ENCODE assay signal across 9 cellular contexts in genomic region chr10:3779146-3779707, GRCh38. TPM values are rescaled to one million over a fixed set of nuclear protein-coding genes. Genes with fewer than 3 reads are reported as not detected.
DNase-seq lines count a peak whose midpoint lies in the region; ATAC-seq and TF ChIP-seq lines count a peak whose summit lies in the region.
"Had no signal": no experiment of that assay in that cellular context is flagged by ENCODE, and none has a peak within 500 bp of the region (broad histone marks: within the 10 kb centered on the region; RNA-seq: fewer than 3 reads in every experiment).

No MANE protein-coding gene starts in this region.

- peaks cover 82% of the 10 kb centered on the region for H3K36me3 Mint-ChIP-seq in chondrocyte (ENCODE audit: low read depth)

- H3K27ac Mint-ChIP-seq in chondrocyte (ENCODE audit: unreplicated experiment), result peak overlapping the region; percentile 99

- intact Hi-C loops in vagina (cut with DNase I), result no loop called here

- H3K4me1 Mint-ChIP-seq in chondrocyte (ENCODE audit: low read depth), result peaks cover 78% of the 10 kb centered on the region

- peaks cover 10 to 58% of the 10 kb centered on the region in 2 donors for H3K36me3 ChIP-seq in vagina

- DNase-seq in stimulated activated naive CD4-positive, alpha-beta T cell treated with Interleukin-2 at 50 U/mL for 16 hours (lab: John Stamatoyannopoulos, UW), result peak; percentile 11
- no peak for DNase-seq in stimulated activated naive CD4-positive, alpha-beta T cell (lab: John Stamatoyannopoulos, UW)
- DNase-seq in chondrocyte (ENCODE audit: low spot score), result no peak
- peak; percentile 39 to 54 for DNase-seq in lung microvascular endothelial cell (ENCODE audit: low read depth in 2 of 2)
- no peak for DNase-seq in vagina (ENCODE audit: extremely low spot score in 2 of 2)
- no peak for DNase-seq in NCI-H1092 treated with DMSO at 0.1 percent for 48 hours (lab: John Stamatoyannopoulos, UW)
- DNase-seq: RPMI8226 had no signal

- no peaks in the 10 kb centered on the region for H3K27me3 ChIP-seq in vagina

- H3K4me3 ChIP-seq in vagina, result peak overlapping the region; percentile 61 to 76

- no peaks in the 10 kb centered on the region for H3K9me3 ChIP-seq in vagina

- no peak for TF ChIP-seq CTCF in chondrocyte (IDR thresholded peaks at IDR 0.05)
- TF ChIP-seq CTCF in vagina (IDR thresholded peaks at IDR 0.05), result no peak

- no peak for TF ChIP-seq POLR2A in vagina (IDR thresholded peaks at IDR 0.05)

- peak overlapping the region; percentile 99 for H3K27ac ChIP-seq in vagina

- peaks cover 70% of the 10 kb centered on the region for H3K4me1 ChIP-seq in vagina

- H3K27me3 Mint-ChIP-seq in chondrocyte (ENCODE audit: low read depth), result no peaks in the 10 kb centered on the region

- no peaks in the 10 kb centered on the region for H3K9me3 Mint-ChIP-seq in chondrocyte (ENCODE audit: low read depth)

- H3K4me3 Mint-ChIP-seq in chondrocyte (ENCODE audit: unreplicated experiment), result peak overlapping the region; percentile 94

- no peak for ATAC-seq in HG02588 (IDR thresholded peaks at IDR 0.05; ENCODE audit: unreplicated experiment)
- no peak for ATAC-seq in HG03442 (IDR thresholded peaks at IDR 0.05; ENCODE audit: unreplicated experiment)

RNA-seq across cellular contexts. Expression of gene KLF6, which starts 5.8 kb away (rescaled TPM):
- total RNA-seq in chondrocyte (201 to 355 TPM (median 330 TPM) in 3 replicates), lung microvascular endothelial cell (63.2 and 170 TPM in 2 replicates), vagina (145 TPM)

Comparison
In these comparisons a context has a peak if more than half of its experiments do, and no peak if none do; other contexts are left out.
1. DNase-seq: peak in stimulated activated naive CD4-positive, alpha-beta T cell treated with Interleukin-2 at 50 U/mL for 16 hours (single experiment) and lung microvascular endothelial cell (2 of 2); none in stimulated activated naive CD4-positive, alpha-beta T cell (0 of 6), chondrocyte (single experiment), vagina (0 of 2) and NCI-H1092 treated with DMSO at 0.1 percent for 48 hours (single experiment).